Comparison of ENCODE assay signal across 1 cellular context in the genomic region with DNA sequence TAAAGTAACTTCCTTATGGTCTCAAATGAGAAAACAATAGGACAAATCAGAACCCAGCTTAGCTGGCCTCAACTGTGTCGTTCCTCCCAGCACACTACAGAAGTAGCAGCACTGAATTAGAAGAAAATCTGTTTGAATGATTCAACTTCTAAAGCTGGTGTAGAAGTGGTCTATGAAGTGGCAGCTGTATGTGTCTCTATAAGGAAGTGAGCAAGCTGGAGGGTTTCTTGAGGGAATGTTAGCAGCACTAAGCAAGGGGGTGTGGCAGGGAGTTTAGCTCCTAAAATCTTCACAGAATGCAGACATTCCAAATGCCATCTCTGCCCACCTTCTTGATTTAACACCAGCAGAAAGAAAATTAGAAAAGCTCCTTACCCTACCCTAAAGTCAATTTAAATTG.
TF ChIP-seq lines count a peak whose summit lies in the region.

No MANE protein-coding gene starts in this region.

TF ChIP-seq in GM23338, 12 proteins besides CTCF, POLR2A, EP300 and RAD21:
- TF ChIP-seq, protein P1, sequence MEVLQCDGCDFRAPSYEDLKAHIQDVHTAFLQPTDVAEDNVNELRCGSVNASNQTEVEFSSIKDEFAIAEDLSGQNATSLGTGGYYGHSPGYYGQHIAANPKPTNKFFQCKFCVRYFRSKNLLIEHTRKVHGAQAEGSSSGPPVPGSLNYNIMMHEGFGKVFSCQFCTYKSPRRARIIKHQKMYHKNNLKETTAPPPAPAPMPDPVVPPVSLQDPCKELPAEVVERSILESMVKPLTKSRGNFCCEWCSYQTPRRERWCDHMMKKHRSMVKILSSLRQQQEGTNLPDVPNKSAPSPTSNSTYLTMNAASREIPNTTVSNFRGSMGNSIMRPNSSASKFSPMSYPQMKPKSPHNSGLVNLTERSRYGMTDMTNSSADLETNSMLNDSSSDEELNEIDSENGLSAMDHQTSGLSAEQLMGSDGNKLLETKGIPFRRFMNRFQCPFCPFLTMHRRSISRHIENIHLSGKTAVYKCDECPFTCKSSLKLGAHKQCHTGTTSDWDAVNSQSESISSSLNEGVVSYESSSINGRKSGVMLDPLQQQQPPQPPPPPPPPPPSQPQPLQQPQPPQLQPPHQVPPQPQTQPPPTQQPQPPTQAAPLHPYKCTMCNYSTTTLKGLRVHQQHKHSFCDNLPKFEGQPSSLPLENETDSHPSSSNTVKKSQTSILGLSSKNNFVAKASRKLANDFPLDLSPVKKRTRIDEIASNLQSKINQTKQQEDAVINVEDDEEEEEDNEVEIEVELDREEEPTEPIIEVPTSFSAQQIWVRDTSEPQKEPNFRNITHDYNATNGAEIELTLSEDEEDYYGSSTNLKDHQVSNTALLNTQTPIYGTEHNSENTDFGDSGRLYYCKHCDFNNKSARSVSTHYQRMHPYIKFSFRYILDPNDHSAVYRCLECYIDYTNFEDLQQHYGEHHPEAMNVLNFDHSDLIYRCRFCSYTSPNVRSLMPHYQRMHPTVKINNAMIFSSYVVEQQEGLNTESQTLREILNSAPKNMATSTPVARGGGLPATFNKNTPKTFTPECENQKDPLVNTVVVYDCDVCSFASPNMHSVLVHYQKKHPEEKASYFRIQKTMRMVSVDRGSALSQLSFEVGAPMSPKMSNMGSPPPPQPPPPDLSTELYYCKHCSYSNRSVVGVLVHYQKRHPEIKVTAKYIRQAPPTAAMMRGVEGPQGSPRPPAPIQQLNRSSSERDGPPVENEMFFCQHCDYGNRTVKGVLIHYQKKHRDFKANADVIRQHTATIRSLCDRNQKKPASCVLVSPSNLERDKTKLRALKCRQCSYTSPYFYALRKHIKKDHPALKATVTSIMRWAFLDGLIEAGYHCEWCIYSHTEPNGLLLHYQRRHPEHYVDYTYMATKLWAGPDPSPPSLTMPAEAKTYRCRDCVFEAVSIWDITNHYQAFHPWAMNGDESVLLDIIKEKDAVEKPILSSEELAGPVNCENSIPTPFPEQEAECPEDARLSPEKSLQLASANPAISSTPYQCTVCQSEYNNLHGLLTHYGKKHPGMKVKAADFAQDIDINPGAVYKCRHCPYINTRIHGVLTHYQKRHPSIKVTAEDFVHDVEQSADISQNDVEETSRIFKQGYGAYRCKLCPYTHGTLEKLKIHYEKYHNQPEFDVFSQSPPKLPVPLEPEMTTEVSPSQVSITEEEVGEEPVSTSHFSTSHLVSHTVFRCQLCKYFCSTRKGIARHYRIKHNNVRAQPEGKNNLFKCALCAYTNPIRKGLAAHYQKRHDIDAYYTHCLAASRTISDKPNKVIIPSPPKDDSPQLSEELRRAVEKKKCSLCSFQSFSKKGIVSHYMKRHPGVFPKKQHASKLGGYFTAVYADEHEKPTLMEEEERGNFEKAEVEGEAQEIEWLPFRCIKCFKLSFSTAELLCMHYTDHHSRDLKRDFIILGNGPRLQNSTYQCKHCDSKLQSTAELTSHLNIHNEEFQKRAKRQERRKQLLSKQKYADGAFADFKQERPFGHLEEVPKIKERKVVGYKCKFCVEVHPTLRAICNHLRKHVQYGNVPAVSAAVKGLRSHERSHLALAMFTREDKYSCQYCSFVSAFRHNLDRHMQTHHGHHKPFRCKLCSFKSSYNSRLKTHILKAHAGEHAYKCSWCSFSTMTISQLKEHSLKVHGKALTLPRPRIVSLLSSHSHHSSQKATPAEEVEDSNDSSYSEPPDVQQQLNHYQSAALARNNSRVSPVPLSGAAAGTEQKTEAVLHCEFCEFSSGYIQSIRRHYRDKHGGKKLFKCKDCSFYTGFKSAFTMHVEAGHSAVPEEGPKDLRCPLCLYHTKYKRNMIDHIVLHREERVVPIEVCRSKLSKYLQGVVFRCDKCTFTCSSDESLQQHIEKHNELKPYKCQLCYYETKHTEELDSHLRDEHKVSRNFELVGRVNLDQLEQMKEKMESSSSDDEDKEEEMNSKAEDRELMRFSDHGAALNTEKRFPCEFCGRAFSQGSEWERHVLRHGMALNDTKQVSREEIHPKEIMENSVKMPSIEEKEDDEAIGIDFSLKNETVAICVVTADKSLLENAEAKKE (CRISPR knock-in tag; IDR thresholded peaks at IDR 0.05) = no peak
- no peak for TF ChIP-seq ZNF114 (CRISPR knock-in tag; IDR thresholded peaks at IDR 0.05)
- TF ChIP-seq ZNF331 (CRISPR knock-in tag; IDR thresholded peaks at IDR 0.05; ENCODE audit: low read depth) = no peak
- TF ChIP-seq EZH2phosphoT487 (IDR thresholded peaks at IDR 0.05; ENCODE audit: unreplicated experiment) = no peak
- TF ChIP-seq NANOG (IDR thresholded peaks at IDR 0.05; ENCODE audit: borderline replicate concordance) = no peak
- no peak for TF ChIP-seq STAT1 (IDR thresholded peaks at IDR 0.05; ENCODE audit: unreplicated experiment)
- no peak for TF ChIP-seq CREB1 (CRISPR knock-in tag; IDR thresholded peaks at IDR 0.05; ENCODE audit: low read depth)
- no peak for TF ChIP-seq EZH2 (IDR thresholded peaks at IDR 0.05; ENCODE audit: low read depth, unreplicated experiment)
- no peak for TF ChIP-seq JUNB (IDR thresholded peaks at IDR 0.05; ENCODE audit: unreplicated experiment)
- TF ChIP-seq, protein P2, sequence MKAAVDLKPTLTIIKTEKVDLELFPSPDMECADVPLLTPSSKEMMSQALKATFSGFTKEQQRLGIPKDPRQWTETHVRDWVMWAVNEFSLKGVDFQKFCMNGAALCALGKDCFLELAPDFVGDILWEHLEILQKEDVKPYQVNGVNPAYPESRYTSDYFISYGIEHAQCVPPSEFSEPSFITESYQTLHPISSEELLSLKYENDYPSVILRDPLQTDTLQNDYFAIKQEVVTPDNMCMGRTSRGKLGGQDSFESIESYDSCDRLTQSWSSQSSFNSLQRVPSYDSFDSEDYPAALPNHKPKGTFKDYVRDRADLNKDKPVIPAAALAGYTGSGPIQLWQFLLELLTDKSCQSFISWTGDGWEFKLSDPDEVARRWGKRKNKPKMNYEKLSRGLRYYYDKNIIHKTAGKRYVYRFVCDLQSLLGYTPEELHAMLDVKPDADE (IDR thresholded peaks at IDR 0.05) = no peak
- TF ChIP-seq, protein P3, sequence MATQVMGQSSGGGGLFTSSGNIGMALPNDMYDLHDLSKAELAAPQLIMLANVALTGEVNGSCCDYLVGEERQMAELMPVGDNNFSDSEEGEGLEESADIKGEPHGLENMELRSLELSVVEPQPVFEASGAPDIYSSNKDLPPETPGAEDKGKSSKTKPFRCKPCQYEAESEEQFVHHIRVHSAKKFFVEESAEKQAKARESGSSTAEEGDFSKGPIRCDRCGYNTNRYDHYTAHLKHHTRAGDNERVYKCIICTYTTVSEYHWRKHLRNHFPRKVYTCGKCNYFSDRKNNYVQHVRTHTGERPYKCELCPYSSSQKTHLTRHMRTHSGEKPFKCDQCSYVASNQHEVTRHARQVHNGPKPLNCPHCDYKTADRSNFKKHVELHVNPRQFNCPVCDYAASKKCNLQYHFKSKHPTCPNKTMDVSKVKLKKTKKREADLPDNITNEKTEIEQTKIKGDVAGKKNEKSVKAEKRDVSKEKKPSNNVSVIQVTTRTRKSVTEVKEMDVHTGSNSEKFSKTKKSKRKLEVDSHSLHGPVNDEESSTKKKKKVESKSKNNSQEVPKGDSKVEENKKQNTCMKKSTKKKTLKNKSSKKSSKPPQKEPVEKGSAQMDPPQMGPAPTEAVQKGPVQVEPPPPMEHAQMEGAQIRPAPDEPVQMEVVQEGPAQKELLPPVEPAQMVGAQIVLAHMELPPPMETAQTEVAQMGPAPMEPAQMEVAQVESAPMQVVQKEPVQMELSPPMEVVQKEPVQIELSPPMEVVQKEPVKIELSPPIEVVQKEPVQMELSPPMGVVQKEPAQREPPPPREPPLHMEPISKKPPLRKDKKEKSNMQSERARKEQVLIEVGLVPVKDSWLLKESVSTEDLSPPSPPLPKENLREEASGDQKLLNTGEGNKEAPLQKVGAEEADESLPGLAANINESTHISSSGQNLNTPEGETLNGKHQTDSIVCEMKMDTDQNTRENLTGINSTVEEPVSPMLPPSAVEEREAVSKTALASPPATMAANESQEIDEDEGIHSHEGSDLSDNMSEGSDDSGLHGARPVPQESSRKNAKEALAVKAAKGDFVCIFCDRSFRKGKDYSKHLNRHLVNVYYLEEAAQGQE (IDR thresholded peaks at IDR 0.05; ENCODE audit: unreplicated experiment) = no peak
- TF ChIP-seq POLR2AphosphoS5 (IDR thresholded peaks at IDR 0.05; ENCODE audit: low read depth) = no peak
